Comparison of ENCODE assay signal across 21 cellular contexts in the genomic region with DNA sequence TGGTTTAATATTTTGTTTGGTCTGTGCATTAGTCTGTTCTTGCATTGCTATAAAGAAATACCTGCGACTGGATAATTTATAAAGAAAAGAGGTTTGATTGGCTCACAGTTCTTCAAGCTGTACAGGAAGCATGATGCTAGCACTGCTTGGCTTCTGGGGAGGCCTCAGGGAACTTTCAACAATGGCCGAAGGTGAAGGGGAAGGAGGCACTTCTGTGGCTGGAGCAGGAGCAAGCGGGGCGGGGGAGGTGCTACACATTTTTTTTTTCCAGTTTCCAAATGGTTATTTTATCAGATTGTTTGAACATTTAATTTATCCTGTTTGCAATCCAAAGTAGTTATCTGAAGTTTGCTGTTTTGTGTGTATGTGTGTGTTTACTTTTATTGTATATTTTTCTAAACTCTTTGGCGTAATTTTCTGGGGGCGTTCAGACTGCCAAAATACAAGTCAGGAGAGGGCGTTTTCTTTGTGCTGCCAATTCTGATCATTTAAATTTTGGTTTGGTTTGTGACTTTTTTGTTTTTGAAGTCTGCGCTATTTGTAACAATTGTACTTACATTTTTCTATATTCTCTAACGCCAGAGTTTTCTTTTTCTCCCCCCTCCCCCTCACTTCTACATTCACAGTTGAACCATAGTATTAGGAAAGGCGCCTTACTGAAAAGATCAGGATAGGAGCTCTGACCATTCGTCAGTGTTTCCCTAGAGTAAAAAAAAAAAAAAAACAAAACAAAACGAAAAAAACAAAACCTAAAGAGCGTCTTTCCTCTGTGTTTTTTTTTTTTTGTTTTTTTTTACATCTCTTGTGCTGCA. TPM values are rescaled to one million over a fixed set of nuclear protein-coding genes. Genes with fewer than 3 reads are reported as not detected.
DNase-seq lines count a peak whose midpoint lies in the region; ATAC-seq, FAIRE-seq and TF ChIP-seq lines count a peak whose summit lies in the region.
"Had no signal": no experiment of that assay in that cellular context is flagged by ENCODE, and none has a peak within 500 bp of the region (broad histone marks: within the 10 kb centered on the region; RNA-seq: fewer than 3 reads in every experiment).

No MANE protein-coding gene starts in this region.

- CTCF ChIA-PET in K562 (lab: Yijun Ruan, JAX; ENCODE audit: low intra/inter-chr PET ratio) = interaction anchor here (0.7 kb wide), 1 partner anchor 1295 kb away, joined by 3 read pairs; no protein-coding TSS in a partner anchor
- CTCF ChIA-PET in activated CD4-positive, alpha-beta memory T cell treated with anti-CD3 and anti-CD28 coated beads, Interleukin-2, amount 10 ng/mL, durations not matched to agents 7 days and 5 days (lab: Charles Lee) = interaction anchor here (1.0 to 1.6 kb wide), 2 partner anchors 17 to 87 kb away, joined by 5 read pairs; no protein-coding TSS in a partner anchor

- BruUV-seq in K562 (replicated peaks; lab: Mats Ljungman, UMichigan) = TSS peak; percentile 26

- FAIRE-seq in K562 (lab: Jason Lieb, UNC) = no peak
- FAIRE-seq: G401.6, GM12891 had no signal

- H3K27ac ChIP-seq in ACC112 (ENCODE audit: low read depth, low read length) (no peak overlapping the region), K562 (ENCODE audit: extremely low read depth, low read depth, low read length) (peak overlapping the region; percentile 33; the same call in 2 of the 3 replicates), iPS-20b (ENCODE audit: low read length) (no peak overlapping the region), spleen (no peak overlapping the region)
- H3K27ac ChIP-seq: SJSA1 had no signal

- in situ Hi-C loops in K562 (cut with MboI) = no loop called here

- H3K27me3 ChIP-seq in ACC112 (ENCODE audit: insufficient read depth, low read length) (peaks cover 27% of the 10 kb centered on the region; the same call in 1 of the 2 replicates), K562 (ENCODE audit: control insufficient read depth in 2 of 2, insufficient read depth in 2 of 2, low read length in 2 of 2) (peaks cover 0 to 14% of the 10 kb centered on the region in 2 experiments; a peak in 1 of 5 replicates), iPS-20b (ENCODE audit: insufficient read depth, low read length) (no peaks in the 10 kb centered on the region), spleen (replicated peaks in 1 of 7) (peaks cover 0 to 17% (median 0%) of the 10 kb centered on the region in 7 donors)
- H3K27me3 ChIP-seq: SJSA1 had no signal

- DNase-seq in HFFc6 (no peak), K562 (ENCODE audit: extremely low read depth in 1 of 4, low spot score in 3 of 4) (peak in 2 of 4 experiments; percentile 14 to 57), spleen (no peak), NCI-H2029 treated with DMSO at 0.1 percent for 48 hours (lab: John Stamatoyannopoulos, UW) (no peak)
- no peak for DNase-seq in activated T-helper 1 cell treated with anti-CD3 and anti-CD28 coated beads, Interleukin-12 subunit alpha, Interleukin-12 subunit beta, Interleukin-2, Interleukin-4 antibody, amounts not matched to agents 30 ng/mL and 10 ng/mL and 1 ng/mL, durations not matched to agents 14 hours and 24 hours and 36 hours (ENCODE audit: low spot score)
- no peak for DNase-seq in activated CD4-positive, alpha-beta memory T cell treated with anti-CD3 and anti-CD28 coated beads, Interleukin-2, amount 10 ng/mL, durations not matched to agents 7 days and 5 days
- DNase-seq: AML-193; CD4-positive, CD25-positive, alpha-beta regulatory T cell; DMS79; NCI-H1436; NCI-H2081 treated with DMSO at 0.1 percent for 48 hours; NCI-H2227 treated with DMSO at 0.1 percent for 48 hours; NCI-H526; NK-92 treated with Interleukin-12 subunit alpha and Interleukin-12 subunit beta, amount 100 ng/mL, for 24 hours; OCI-M1 had no signal

- 2% methylated on average over 11 of the region's 13 CpGs for WGBS in K562 (ENCODE audit: insufficient coverage, low coverage, missing lambda C conversion rate)
- 67 to 83% (median 80%) methylated on average over 13 of the region's 13 CpGs for WGBS in spleen, 5 donors

- intact Hi-C loops in K562 (cut with micrococcal nuclease) (no loop called here), spleen (cut with DNase I; ENCODE audit: low total_unique reads) (no loop called here)
- intact Hi-C loops in activated T-helper 1 cell treated with anti-CD3 and anti-CD28 coated beads, Interleukin-12 subunit alpha, Interleukin-12 subunit beta, Interleukin-2, Interleukin-4 antibody, amounts not matched to agents 30 ng/mL and 10 ng/mL and 1 ng/mL, durations not matched to agents 14 hours and 24 hours and 36 hours (cut with micrococcal nuclease) = no loop called here

- H3K4me1 ChIP-seq in ACC112 (ENCODE audit: control insufficient read depth, insufficient read depth, low read length, unreplicated experiment) (no peaks in the 10 kb centered on the region), K562 (replicated peaks in 1 of 2; ENCODE audit: control insufficient read depth in 2 of 2, insufficient read depth in 2 of 2, low read length in 2 of 2) (no peaks in the 10 kb centered on the region; a peak in 2 of 5 replicates), iPS-20b (ENCODE audit: insufficient read depth, low read length) (peaks cover 8% of the 10 kb centered on the region; the same call in 1 of the 2 replicates), spleen (peaks cover 0 to 9% (median 0%) of the 10 kb centered on the region in 6 donors)

- H3K4me2 ChIP-seq in K562 (ENCODE audit: insufficient read depth, low read length) = peak overlapping the region; percentile 86

- H3K36me3 Mint-ChIP-seq in HFFc6 (ENCODE audit: low read depth) = no peaks in the 10 kb centered on the region; the same call in 1 of the 2 replicates
- H3K36me3 Mint-ChIP-seq in activated T-helper 1 cell treated with anti-CD3 and anti-CD28 coated beads, Interleukin-12 subunit alpha, Interleukin-12 subunit beta, Interleukin-2, Interleukin-4 antibody, amounts not matched to agents 30 ng/mL and 10 ng/mL and 1 ng/mL, durations not matched to agents 14 hours and 24 hours and 36 hours (ENCODE audit: low read depth) = peaks cover 4% of the 10 kb centered on the region
- peaks cover 10% of the 10 kb centered on the region for H3K36me3 Mint-ChIP-seq in activated CD4-positive, alpha-beta memory T cell treated with anti-CD3 and anti-CD28 coated beads, Interleukin-2, amount 10 ng/mL, durations not matched to agents 7 days and 5 days (ENCODE audit: low read depth)
- H3K36me3 Mint-ChIP-seq: CD4-positive, CD25-positive, alpha-beta regulatory T cell; IgD-negative memory B cell had no signal

- H3K4me3 ChIP-seq in ACC112 (ENCODE audit: low read depth, low read length) = peak overlapping the region; percentile 89; the same call in 1 of the 2 replicates
- H3K4me3 ChIP-seq in K562 = peak overlapping the region; percentile 30
- H3K4me3 ChIP-seq in iPS-20b (ENCODE audit: low read length) = peak overlapping the region; percentile 2; the same call in 1 of the 2 replicates
- no peak overlapping the region for H3K4me3 ChIP-seq in spleen
- H3K4me3 ChIP-seq: SJSA1 had no signal

- TF ChIP-seq CTCF in HFFc6 (IDR thresholded peaks at IDR 0.05) (no peak), K562 (IDR thresholded peaks at IDR 0.05 in 2 of 3, conservative IDR thresholded peaks at IDR 0.05 in 1 of 3; ENCODE audit: insufficient read depth in 2 of 3, low read depth in 1 of 3, low read length in 3 of 3) (no peak), spleen (IDR thresholded peaks at IDR 0.05 in 8 of 11, conservative IDR thresholded peaks at IDR 0.05 in 3 of 11) (no peak)

- H3K79me2 ChIP-seq in ACC112 (ENCODE audit: control insufficient read depth, insufficient read depth, low read length, unreplicated experiment) (no peaks in the 10 kb centered on the region), K562 (ENCODE audit: control insufficient read depth, insufficient read depth, low read length) (no peaks in the 10 kb centered on the region)

- ATAC-seq in K562 = peak; percentile 47

- TF ChIP-seq POLR2A in K562 (conservative IDR thresholded peaks at IDR 0.05) (no peak), spleen (IDR thresholded peaks at IDR 0.05) (no peak)

- no peaks in the 10 kb centered on the region for H3K9me1 ChIP-seq in K562 (ENCODE audit: control insufficient read depth, insufficient read depth, low read length)

- 0 out of 2 replicates have a peak, but pooled peaks have one; percentile 6 for TF ChIP-seq EP300 in K562 (IDR thresholded peaks at IDR 0.05; ENCODE audit: low read length)

- H4K20me1 ChIP-seq in K562 (replicated peaks; ENCODE audit: control insufficient read depth, insufficient read depth, low read length) = no peaks in the 10 kb centered on the region

- no peak for TF ChIP-seq RAD21 in K562 (CRISPR knock-in tag; conservative IDR thresholded peaks at IDR 0.05 in 1 of 2, IDR thresholded peaks at IDR 0.05 in 1 of 2)

- H3K4me1 Mint-ChIP-seq in HFFc6 (ENCODE audit: low read depth) = peaks cover 27% of the 10 kb centered on the region
- peaks cover 28% of the 10 kb centered on the region for H3K4me1 Mint-ChIP-seq in activated T-helper 1 cell treated with anti-CD3 and anti-CD28 coated beads, Interleukin-12 subunit alpha, Interleukin-12 subunit beta, Interleukin-2, Interleukin-4 antibody, amounts not matched to agents 30 ng/mL and 10 ng/mL and 1 ng/mL, durations not matched to agents 14 hours and 24 hours and 36 hours (ENCODE audit: low read depth)
- peaks cover 19% of the 10 kb centered on the region for H3K4me1 Mint-ChIP-seq in activated CD4-positive, alpha-beta memory T cell treated with anti-CD3 and anti-CD28 coated beads, Interleukin-2, amount 10 ng/mL, durations not matched to agents 7 days and 5 days

- peaks cover 5% of the 10 kb centered on the region; the same call in 1 of the 2 replicates for H3K9me3 Mint-ChIP-seq in HFFc6
- peaks cover 9% of the 10 kb centered on the region for H3K9me3 Mint-ChIP-seq in activated T-helper 1 cell treated with anti-CD3 and anti-CD28 coated beads, Interleukin-12 subunit alpha, Interleukin-12 subunit beta, Interleukin-2, Interleukin-4 antibody, amounts not matched to agents 30 ng/mL and 10 ng/mL and 1 ng/mL, durations not matched to agents 14 hours and 24 hours and 36 hours
- peaks cover 3% of the 10 kb centered on the region for H3K9me3 Mint-ChIP-seq in activated CD4-positive, alpha-beta memory T cell treated with anti-CD3 and anti-CD28 coated beads, Interleukin-2, amount 10 ng/mL, durations not matched to agents 7 days and 5 days

- POLR2A ChIA-PET in K562 (lab: Yijun Ruan, JAX) = interaction anchor here (0.9 to 1.4 kb wide), 2 partner anchors 10 to 45 kb away, joined by 3 read pairs; no protein-coding TSS in a partner anchor
- POLR2A ChIA-PET in activated CD4-positive, alpha-beta memory T cell treated with anti-CD3 and anti-CD28 coated beads, Interleukin-2, amount 10 ng/mL, durations not matched to agents 7 days and 5 days (lab: Charles Lee) = no interaction called here

- peaks cover 16% of the 10 kb centered on the region for H3K27me3 Mint-ChIP-seq in HFFc6 (ENCODE audit: insufficient read depth)
- peaks cover 4% of the 10 kb centered on the region for H3K27me3 Mint-ChIP-seq in activated T-helper 1 cell treated with anti-CD3 and anti-CD28 coated beads, Interleukin-12 subunit alpha, Interleukin-12 subunit beta, Interleukin-2, Interleukin-4 antibody, amounts not matched to agents 30 ng/mL and 10 ng/mL and 1 ng/mL, durations not matched to agents 14 hours and 24 hours and 36 hours (ENCODE audit: insufficient read depth)
- peaks cover 6% of the 10 kb centered on the region for H3K27me3 Mint-ChIP-seq in activated CD4-positive, alpha-beta memory T cell treated with anti-CD3 and anti-CD28 coated beads, Interleukin-2, amount 10 ng/mL, durations not matched to agents 7 days and 5 days

- no peaks in the 10 kb centered on the region for H3K36me3 ChIP-seq in ACC112 (ENCODE audit: insufficient read depth, low read length)
- no peaks in the 10 kb centered on the region for H3K36me3 ChIP-seq in K562 (ENCODE audit: control insufficient read depth, insufficient read depth, low read length)
- H3K36me3 ChIP-seq in iPS-20b (ENCODE audit: insufficient read depth, low read depth, low read length) = no peaks in the 10 kb centered on the region
- no peaks in the 10 kb centered on the region for H3K36me3 ChIP-seq in spleen
- H3K36me3 ChIP-seq: SJSA1 had no signal

- H3K4me3 Mint-ChIP-seq in HFFc6 = peak overlapping the region; percentile 84
- H3K4me3 Mint-ChIP-seq in activated T-helper 1 cell treated with anti-CD3 and anti-CD28 coated beads, Interleukin-12 subunit alpha, Interleukin-12 subunit beta, Interleukin-2, Interleukin-4 antibody, amounts not matched to agents 30 ng/mL and 10 ng/mL and 1 ng/mL, durations not matched to agents 14 hours and 24 hours and 36 hours = no peak overlapping the region
- H3K4me3 Mint-ChIP-seq in activated CD4-positive, alpha-beta memory T cell treated with anti-CD3 and anti-CD28 coated beads, Interleukin-2, amount 10 ng/mL, durations not matched to agents 7 days and 5 days = no peak overlapping the region

- H3K27ac Mint-ChIP-seq in HFFc6 = no peak overlapping the region; the same call in 1 of the 2 replicates
- H3K27ac Mint-ChIP-seq in activated T-helper 1 cell treated with anti-CD3 and anti-CD28 coated beads, Interleukin-12 subunit alpha, Interleukin-12 subunit beta, Interleukin-2, Interleukin-4 antibody, amounts not matched to agents 30 ng/mL and 10 ng/mL and 1 ng/mL, durations not matched to agents 14 hours and 24 hours and 36 hours = no peak overlapping the region
- no peak overlapping the region for H3K27ac Mint-ChIP-seq in activated CD4-positive, alpha-beta memory T cell treated with anti-CD3 and anti-CD28 coated beads, Interleukin-2, amount 10 ng/mL, durations not matched to agents 7 days and 5 days
- H3K27ac Mint-ChIP-seq: IgD-negative memory B cell had no signal

- H2AFZ ChIP-seq in ACC112 (ENCODE audit: low read length, unreplicated experiment) = peak overlapping the region; percentile 99
- peak overlapping the region; percentile 83 for H2AFZ ChIP-seq in K562 (ENCODE audit: low read depth, low read length)

- H3K9me3 ChIP-seq in K562 (replicated peaks; ENCODE audit: control insufficient read depth, insufficient read depth, low read depth, low read length) (no peaks in the 10 kb centered on the region), iPS-20b (ENCODE audit: insufficient read depth, low read depth, low read length) (peaks cover 15% of the 10 kb centered on the region), spleen (peaks cover 0 to 1% (median 0%) of the 10 kb centered on the region in 8 donors)
- H3K9me3 ChIP-seq: SJSA1 had no signal

- H3K9ac ChIP-seq in K562 (ENCODE audit: insufficient read depth in 1 of 2, low read depth in 2 of 2, low read length in 2 of 2) (peak overlapping the region in 1 of 2 experiments; percentile 55; a peak in 2 of 4 replicates), iPS-20b (ENCODE audit: low read depth, low read length) (peak overlapping the region; percentile 51; the same call in 1 of the 2 replicates)

RNA-seq across cellular contexts. Expression of gene ZNF783, which starts 58.5 kb away (rescaled TPM):
- 1 to 10 TPM; 7.8 to 8.9 (median 8.5) TPM for total RNA-seq in HFFc6 (2021; fragmentation: NEBNext Ultra II Directional; extraction: Animal tissue kit (Norgen Biotek cat#: 25700))
- total RNA-seq in K562 (2011; cell fraction: chromatin; rRNA removed; ENCODE audit: low replicate concordance) = 23.2 and 45.5 TPM in 2 replicates
- total RNA-seq in K562 (2011; cell fraction: nucleolus; rRNA removed) = 23.9 and 27.2 TPM in 2 replicates
- total RNA-seq in K562 (2011; cell fraction: nucleoplasm; rRNA removed) = 21.1 and 22.8 TPM in 2 replicates
- total RNA-seq in K562 (2014; rRNA removed) (6.9 and 7.8 TPM in 2 replicates), K562 (2014; rRNA removed; fragmentation: Illumina TruSeq; extraction: Trizol) (3.1 and 3.2 TPM in 2 replicates), K562 (2015; rRNA removed; fragmentation: Illumina TruSeq; extraction: Trizol) (5.0 and 5.1 TPM in 2 replicates), K562 (2021) (9.5 and 11.2 TPM in 2 replicates), spleen (10 to 100 TPM; 13.8 to 24.8 (median 21.8) TPM)
- polyA plus RNA-seq in K562 (2011; rRNA removed) (8.9 and 10.0 TPM in 2 replicates), K562 (2014; fragmentation: Illumina TruSeq; extraction: Trizol) (5.1 and 5.4 TPM in 2 replicates), K562 (2014; fragmentation: Nextera tagmentation; extraction: Ambion mirVana) (1 to 10 TPM in 1 of 2 experiments, under 1 TPM in 1; 0.66 to 1.4 TPM), K562 (2014; rRNA removed) (9.3 and 10.2 TPM in 2 replicates), spleen (10 to 100 TPM in 2 of 3 donors, 1 to 10 TPM in 1; 7.7 to 15.7 (median 12.2) TPM)
- 9.5 and 9.8 TPM in 2 replicates for polyA plus RNA-seq in K562 (2011; cell fraction: cytosol; rRNA removed)
- polyA plus RNA-seq in K562 (2011; cell fraction: nucleus; rRNA removed) = 42.7 and 51.9 TPM in 2 replicates
- polyA plus RNA-seq in K562 (2012) = 4.8 and 8.8 TPM in 2 replicates
- 4.7 and 5.2 TPM in 2 replicates for polyA minus RNA-seq in K562 (2011; rRNA and poly(A)+ RNA removed)
- 4.0 and 4.6 TPM in 2 replicates for polyA minus RNA-seq in K562 (2011; cell fraction: cytosol; rRNA and poly(A)+ RNA removed)
- 9.8 and 14.9 TPM in 2 replicates for polyA minus RNA-seq in K562 (2011; cell fraction: nucleus; rRNA and poly(A)+ RNA removed)
- 24.1 and 25.6 TPM in 2 replicates for total RNA-seq in activated T-helper 1 cell treated with anti-CD3 and anti-CD28 coated beads, Interleukin-12 subunit alpha, Interleukin-12 subunit beta, Interleukin-2, Interleukin-4 antibody, amounts not matched to agents 30 ng/mL and 10 ng/mL and 1 ng/mL, durations not matched to agents 14 hours and 24 hours and 36 hours
- total RNA-seq in activated CD4-positive, alpha-beta memory T cell treated with anti-CD3 and anti-CD28 coated beads, Interleukin-2, amount 10 ng/mL, durations not matched to agents 7 days and 5 days = 10 to 100 TPM; 14.4 to 15.8 TPM

Comparison
In these comparisons a context has a peak if more than half of its experiments do, and no peak if none do; other contexts are left out.
1. H3K4me3 ChIP-seq: peak in ACC112 (single experiment), K562 (single experiment) and iPS-20b (single experiment); none in spleen (0 of 8).